ENCODE assay signal across 21 cellular contexts in the genomic region with DNA sequence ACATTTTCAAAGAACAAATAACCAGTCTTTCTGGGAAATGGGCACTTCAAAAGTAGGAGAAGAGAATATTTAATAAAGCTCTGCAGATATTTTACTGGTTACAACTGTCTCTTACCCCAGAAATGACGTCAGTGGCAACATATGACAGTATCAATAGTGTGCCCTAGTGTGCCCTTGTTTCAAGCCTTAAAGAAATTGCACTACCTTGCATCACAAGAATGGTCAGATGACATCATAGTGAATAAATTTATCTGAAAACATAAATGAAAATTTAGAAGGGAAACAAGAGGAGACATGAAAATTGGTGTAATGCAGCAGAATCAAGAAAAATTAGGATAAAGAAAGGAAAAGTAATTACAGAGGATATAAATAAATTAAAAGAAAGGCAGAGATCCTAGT.
"Had no signal": no experiment of that assay in that cellular context is flagged by ENCODE, and none has a peak within 500 bp of the region (broad histone marks: within the 10 kb centered on the region; RNA-seq: fewer than 3 reads in every experiment).

No MANE protein-coding gene starts in this region.

- ATAC-seq: esophagus mucosa, gastrocnemius medialis, heart right ventricle, lower lobe of right lung, natural killer cell had no signal

- H3K9me3 Mint-ChIP-seq: endodermal cell, natural killer cell had no signal

- H3K4me3 Mint-ChIP-seq: endodermal cell, memory B cell, mesothelial cell of epicardium, natural killer cell, neural crest cell had no signal

- H3K36me3 Mint-ChIP-seq: natural killer cell had no signal

- H3K4me1 Mint-ChIP-seq: memory B cell had no signal

- H3K9me3 ChIP-seq: gastrocnemius medialis, lower lobe of right lung, ovary, right atrium auricular region, suprapubic skin, thyroid gland, upper lobe of left lung, uterus had no signal

- DNase-seq: effector CD4-positive, alpha-beta T cell; endodermal cell; gastrocnemius medialis; heart right ventricle; islet precursor cell; left ventricle myocardium inferior; lower lobe of right lung; natural killer cell; nucleus accumbens; ovary; stimulated activated CD4-positive, alpha-beta T cell treated with anti-CD3 and anti-CD28 coated beads, Interleukin-12 subunit alpha, Interleukin-12 subunit beta, amount 100 ng/mL, for 4 hours; stimulated activated naive CD4-positive, alpha-beta T cell; thyroid gland; upper lobe of left lung; uterus had no signal

- H3K27ac Mint-ChIP-seq: endodermal cell, memory B cell, mesothelial cell of epicardium, natural killer cell had no signal
